In genomic region chr12:3045989-3046388, GRCh38 we compare ENCODE assay signal across 1 cellular context.
TF ChIP-seq lines count a peak whose summit lies in the region.

No MANE protein-coding gene starts in this region.

TF ChIP-seq in IMR-90, 13 proteins besides CTCF, POLR2A, EP300 and RAD21 (continued from another document):
- TF ChIP-seq ELK1 (IDR thresholded peaks at IDR 0.05; ENCODE audit: borderline replicate concordance, low read depth, low read length): no peak
- no peak for TF ChIP-seq CEBPB (IDR thresholded peaks at IDR 0.05; ENCODE audit: low read depth, low read length)
- TF ChIP-seq FOS (IDR thresholded peaks at IDR 0.05; ENCODE audit: low read depth, low read length): no peak
- no peak for TF ChIP-seq CHD1 (IDR thresholded peaks at IDR 0.05; ENCODE audit: low read depth, low read length)
- no peak for TF ChIP-seq USF2 (IDR thresholded peaks at IDR 0.05; ENCODE audit: low read depth, low read length)
- TF ChIP-seq NFE2L2 (IDR thresholded peaks at IDR 0.05; ENCODE audit: low read depth, low read length): no peak
- TF ChIP-seq MXI1 (IDR thresholded peaks at IDR 0.05; ENCODE audit: borderline replicate concordance, low read depth, low read length): no peak
- no peak for TF ChIP-seq MAZ (IDR thresholded peaks at IDR 0.05; ENCODE audit: borderline replicate concordance, low read depth, low read length)
- no peak for TF ChIP-seq MAFK (IDR thresholded peaks at IDR 0.05; ENCODE audit: low read depth, low read length)
- no peak for TF ChIP-seq BHLHE40 (IDR thresholded peaks at IDR 0.05; ENCODE audit: low read depth, low read length)
- no peak for TF ChIP-seq RFX5 (IDR thresholded peaks at IDR 0.05; ENCODE audit: low read depth, low read length)
- no peak for TF ChIP-seq SMC3 (IDR thresholded peaks at IDR 0.05; ENCODE audit: low read depth, low read length)
